In genomic region chr16:90020838-90021382, GRCh38 we compare ENCODE assay signal across 9 cellular contexts. TPM values are rescaled to one million over a fixed set of nuclear protein-coding genes. Genes with fewer than 3 reads are reported as not detected.
DNase-seq lines count a peak whose midpoint lies in the region; FAIRE-seq and TF ChIP-seq lines count a peak whose summit lies in the region.
"Had no signal": no experiment of that assay in that cellular context is flagged by ENCODE, and none has a peak within 500 bp of the region (broad histone marks: within the 10 kb centered on the region; RNA-seq: fewer than 3 reads in every experiment).

No MANE protein-coding gene starts in this region.

- no peaks in the 10 kb centered on the region for H3K36me3 Mint-ChIP-seq in nephron (ENCODE audit: low read depth)

- H3K4me3 ChIP-seq in small intestine (ENCODE audit: low read depth in 1 of 2, low read length in 2 of 2) = no peak overlapping the region

- H3K9me3 ChIP-seq in small intestine (ENCODE audit: control insufficient read depth, low read depth) = no peaks in the 10 kb centered on the region
- H3K9me3 ChIP-seq: pancreas had no signal

- H3K9me3 Mint-ChIP-seq in nephron = no peaks in the 10 kb centered on the region
- H3K9me3 Mint-ChIP-seq: dendritic cell treated with granulocyte-macrophage colony-stimulating factor and Interleukin-4, amounts not matched to agents 40 ng/mL and 50 ng/mL, for 4 days had no signal

- no peaks in the 10 kb centered on the region for H3K36me3 ChIP-seq in small intestine (ENCODE audit: control insufficient read depth in 2 of 2, insufficient read depth in 2 of 2, low read length in 2 of 2)
- H3K36me3 ChIP-seq: pancreas had no signal

- TF ChIP-seq CTCF in nephron (IDR thresholded peaks at IDR 0.05; ENCODE audit: unreplicated experiment in 3 of 3) = no peak
- TF ChIP-seq CTCF in GM10248 (IDR thresholded peaks at IDR 0.05; ENCODE audit: control extremely low read depth, extremely low read depth, low read depth, missing control alignments) = no peak

- H3K27ac Mint-ChIP-seq in nephron = peak overlapping the region; percentile 81 to 97 (median 95)
- H3K27ac Mint-ChIP-seq: dendritic cell treated with granulocyte-macrophage colony-stimulating factor and Interleukin-4, amounts not matched to agents 40 ng/mL and 50 ng/mL, for 4 days had no signal

- no peaks in the 10 kb centered on the region for H3K27me3 ChIP-seq in small intestine (ENCODE audit: control insufficient read depth in 2 of 2, insufficient read depth in 2 of 2, low read length in 2 of 2)
- H3K27me3 ChIP-seq: pancreas had no signal

- CTCF ChIA-PET in GM10248 (lab: Yijun Ruan, JAX) = interaction anchor here (0.7 to 1.7 kb wide), 7 partner anchors 10 to 315 kb away, joined by 3 to 8 read pairs (median 3); no protein-coding TSS in a partner anchor

- H3K27me3 Mint-ChIP-seq in nephron (ENCODE audit: low read depth) = peaks cover 45% of the 10 kb centered on the region

- no peak for FAIRE-seq in small intestine (lab: Jason Lieb, UNC)
- FAIRE-seq: pancreas had no signal

- peaks cover 0 to 4% of the 10 kb centered on the region in 2 donors for H3K4me1 ChIP-seq in small intestine (ENCODE audit: control insufficient read depth in 2 of 2, insufficient read depth in 1 of 2, low read depth in 1 of 2, low read length in 1 of 2)

- H3K4me3 Mint-ChIP-seq in nephron = peak overlapping the region; percentile 84 to 98 (median 92)

- DNase-seq in COR-L47 (lab: John Stamatoyannopoulos, UW) (peak; percentile 31), M059J (ENCODE audit: low read depth) (peak; percentile 83), cerebellar cortex (ENCODE audit: low spot score) (peak; percentile 63), GM10248 (ENCODE audit: extremely low spot score) (no peak), small intestine (no peak), NCI-H2029 (lab: John Stamatoyannopoulos, UW) (no peak)

- peaks cover 29% of the 10 kb centered on the region for H3K4me1 Mint-ChIP-seq in nephron

- POLR2A ChIA-PET in GM10248 (lab: Yijun Ruan, JAX) = no interaction called here

- no peak overlapping the region for H3K27ac ChIP-seq in small intestine (ENCODE audit: low read depth in 1 of 2, low read length in 1 of 2)

- 79 to 81% (median 79%) methylated on average over 2 of the region's 2 CpGs for WGBS in small intestine, 3 donors

RNA-seq across cellular contexts. Expression of gene DBNDD1, which starts 1.7 kb away (rescaled TPM):
- 10.9 and 18.7 TPM in 2 replicates for total RNA-seq in M059J (2014; rRNA removed; shearing (Covaris generic))
- polyA plus RNA-seq in small intestine = 1 to 10 TPM in 1 of 3 donors, under 1 TPM in 1, not detected in 1; 0.67 to 2.2 TPM

RNA-seq across cellular contexts. Expression of gene PRDM7, which starts 56.2 kb away (rescaled TPM):
- total RNA-seq in M059J (2014; rRNA removed; shearing (Covaris generic)) = not detected in 2 replicates
- not detected for polyA plus RNA-seq in small intestine
- total RNA-seq: pancreas had no signal
- polyA plus RNA-seq: pancreas had no signal

Comparison
In these comparisons a context has a peak if more than half of its experiments do, and no peak if none do; other contexts are left out.
1. DNase-seq: peak in COR-L47 (single experiment), M059J (single experiment) and cerebellar cortex (single experiment); none in GM10248 (single experiment), small intestine (single experiment) and NCI-H2029 (single experiment).